In genomic region chr19:30089086-30089665, GRCh38 we compare ENCODE assay signal across 15 cellular contexts.
DNase-seq lines count a peak whose midpoint lies in the region; ATAC-seq and TF ChIP-seq lines count a peak whose summit lies in the region.
"Had no signal": no experiment of that assay in that cellular context is flagged by ENCODE, and none has a peak within 500 bp of the region (broad histone marks: within the 10 kb centered on the region; RNA-seq: fewer than 3 reads in every experiment).

No MANE protein-coding gene starts in this region.

- H3K4me2 ChIP-seq in IMR-90 (ENCODE audit: low read depth, low read length) (no peak overlapping the region), neuronal stem cell (ENCODE audit: insufficient read depth, low read length, poor library complexity, severe bottlenecking) (no peak overlapping the region)
- H3K4me2 ChIP-seq: A549 had no signal

- H4K91ac ChIP-seq in IMR-90 (ENCODE audit: insufficient read depth, low read depth, low read length) (no peak overlapping the region), neuronal stem cell (ENCODE audit: low read depth, low read length, poor library complexity) (no peak overlapping the region)

- H2BK120ac ChIP-seq in IMR-90 (ENCODE audit: low read depth, low read length) (no peak overlapping the region), neuronal stem cell (ENCODE audit: low read depth, low read length) (no peak overlapping the region)

- H3K4me3 ChIP-seq in IMR-90 (ENCODE audit: insufficient read depth, low read depth, low read length) (no peak overlapping the region), neuronal stem cell (ENCODE audit: low read length in 2 of 2) (no peak overlapping the region), upper lobe of right lung (no peak overlapping the region)
- H3K4me3 ChIP-seq: A549 had no signal

- H3K4ac ChIP-seq in IMR-90 (ENCODE audit: low read depth, low read length) = no peak overlapping the region
- H3K4ac ChIP-seq in neuronal stem cell (ENCODE audit: low read length) = no peak overlapping the region

- TF ChIP-seq CTCF in IMR-90 (conservative IDR thresholded peaks at IDR 0.05; ENCODE audit: low read depth, low read length) = no peak
- no peak for TF ChIP-seq CTCF in VCaP (conservative IDR thresholded peaks at IDR 0.05)
- TF ChIP-seq CTCF in upper lobe of right lung (IDR thresholded peaks at IDR 0.05) = no peak

- dilution Hi-C loops in IMR-90 (cut with HindIII; ENCODE audit: low sequenced_read_pairs, unreplicated experiment) = no loop called here

- H2BK5ac ChIP-seq in IMR-90 (ENCODE audit: low read depth, low read length, poor library complexity, severe bottlenecking) (no peak overlapping the region), neuronal stem cell (ENCODE audit: low read length) (no peak overlapping the region)

- no peaks in the 10 kb centered on the region for H3K9me1 ChIP-seq in IMR-90 (ENCODE audit: insufficient read depth, low read length)

- ATAC-seq in IMR-90 (ENCODE audit: low read depth) (no peak), upper lobe of right lung (no peak)
- ATAC-seq: CD8-positive, alpha-beta T cell had no signal

- no peak for TF ChIP-seq POLR2A in IMR-90 (IDR thresholded peaks at IDR 0.05; ENCODE audit: low read depth, low read length)

- H2BK15ac ChIP-seq in IMR-90 (ENCODE audit: low read depth, low read length) (no peak overlapping the region), neuronal stem cell (ENCODE audit: low read length) (no peak overlapping the region)

- no peak overlapping the region for H2BK20ac ChIP-seq in IMR-90 (ENCODE audit: low read depth, low read length)

- POLR2A ChIA-PET in IMR-90 (lab: Charles Lee; ENCODE audit: unreplicated experiment) = no interaction called here

- H3K9me3 ChIP-seq in IMR-90 (ENCODE audit: control insufficient read depth, insufficient read depth, low read length) (no peaks in the 10 kb centered on the region; the same call in 1 of the 2 replicates), neuronal stem cell (replicated peaks in 1 of 2; ENCODE audit: control insufficient read depth in 2 of 2, insufficient read depth in 1 of 2, low read depth in 1 of 2, low read length in 2 of 2) (peaks cover 0 to 2% of the 10 kb centered on the region in 2 donors), upper lobe of right lung (no peaks in the 10 kb centered on the region)
- H3K9me3 ChIP-seq: A549, BE2C had no signal

- CTCF ChIA-PET in IMR-90 (lab: Yijun Ruan, JAX) = no interaction called here

- H4K20me1 ChIP-seq in IMR-90 (ENCODE audit: insufficient read depth, low read length) = no peaks in the 10 kb centered on the region

- H4K8ac ChIP-seq in IMR-90 (ENCODE audit: low read depth in 2 of 2, low read length in 2 of 2) = no peak overlapping the region
- no peak overlapping the region for H4K8ac ChIP-seq in neuronal stem cell (ENCODE audit: low read depth, low read length)

- H3K14ac ChIP-seq in IMR-90 (replicated peaks; ENCODE audit: low read depth, low read length) (no peak overlapping the region), neuronal stem cell (ENCODE audit: low read length) (no peak overlapping the region)

- WGBS in IMR-90 (ENCODE audit: extremely low coverage in 2 of 2, insufficient read length in 1 of 2), 2 experiments = 69% methylated on average over 3 of the region's 20 CpGs; no CpG with 5 or more reads in 1 of the 2 experiments
- no CpG with 5 or more reads among the region's 20 CpGs for WGBS in neuronal stem cell (ENCODE audit: extremely low coverage in 2 of 2, insufficient read length in 2 of 2, insufficient replicate concordance in 1 of 2), 2 donors

- H3K18ac ChIP-seq in IMR-90 (ENCODE audit: low read depth, low read length) (no peak overlapping the region), neuronal stem cell (ENCODE audit: low read length) (peak overlapping the region; percentile 42)

- H3K4me1 ChIP-seq in IMR-90 (ENCODE audit: control insufficient read depth, insufficient read depth, low read length) (no peaks in the 10 kb centered on the region), neuronal stem cell (ENCODE audit: control insufficient read depth in 2 of 2, insufficient read depth in 1 of 2, low read depth in 1 of 2, low read length in 2 of 2) (peaks cover 0 to 3% of the 10 kb centered on the region in 2 donors), upper lobe of right lung (no peaks in the 10 kb centered on the region)
- H3K4me1 ChIP-seq: A549 had no signal

- no TSS peak for BruUV-seq in IMR-90 (replicated peaks; lab: Mats Ljungman, UMichigan)

- no peak overlapping the region for H2AK9ac ChIP-seq in IMR-90 (replicated peaks; ENCODE audit: low read depth, low read length, poor library complexity)

- no peak for TF ChIP-seq RAD21 in IMR-90 (IDR thresholded peaks at IDR 0.05; ENCODE audit: low read length)

- in situ Hi-C loops in IMR-90 (cut with MboI; ENCODE audit: low sequenced_read_pairs) = no loop called here

- H2AK5ac ChIP-seq in IMR-90 (ENCODE audit: low read depth, low read length) = no peak overlapping the region
- peak overlapping the region; percentile 34 for H2AK5ac ChIP-seq in neuronal stem cell (ENCODE audit: low read depth, low read length)

- H3K56ac ChIP-seq in IMR-90 (ENCODE audit: extremely low read depth, insufficient read depth, low read length) = no peak overlapping the region

- H3K27ac ChIP-seq in IMR-90 (ENCODE audit: insufficient read depth, low read length) (no peak overlapping the region), VCaP (peak overlapping the region; percentile 84; the same call in 1 of the 2 replicates), neuronal stem cell (replicated peaks; ENCODE audit: low read length) (no peak overlapping the region), upper lobe of right lung (no peak overlapping the region)
- H3K27ac ChIP-seq: A549 had no signal

- H2AFZ ChIP-seq in IMR-90 (replicated peaks; ENCODE audit: low read length, poor library complexity) = peak overlapping the region; percentile 39
- H2AFZ ChIP-seq in neuronal stem cell (ENCODE audit: low read length) = no peak overlapping the region

- H3K36me3 ChIP-seq in IMR-90 (ENCODE audit: control insufficient read depth, insufficient read depth, low read length) (no peaks in the 10 kb centered on the region), neuronal stem cell (replicated peaks in 1 of 2; ENCODE audit: control insufficient read depth in 2 of 2, insufficient read depth in 2 of 2, low read length in 2 of 2) (no peaks in the 10 kb centered on the region), upper lobe of right lung (no peaks in the 10 kb centered on the region)
- H3K36me3 ChIP-seq: BE2C had no signal

- H3K23ac ChIP-seq in IMR-90 (ENCODE audit: low read depth, low read length) = no peak overlapping the region
- H3K23ac ChIP-seq in neuronal stem cell (ENCODE audit: low read depth, low read length, poor library complexity) = no peak overlapping the region

- H3K9ac ChIP-seq in IMR-90 (ENCODE audit: low read depth, low read length) = no peak overlapping the region
- no peak overlapping the region for H3K9ac ChIP-seq in neuronal stem cell (ENCODE audit: low read depth, low read length, poor library complexity)

- H4K5ac ChIP-seq in IMR-90 (ENCODE audit: low read depth, low read length) = no peak overlapping the region

- no peak overlapping the region for H2BK12ac ChIP-seq in neuronal stem cell (ENCODE audit: low read length)

- DNase-seq in IMR-90 (no peak), neuronal stem cell (ENCODE audit: low spot score) (no peak), upper lobe of right lung (peak; percentile 52), DMS53 treated with DMSO at 0.1 percent for 48 hours (lab: John Stamatoyannopoulos, UW; ENCODE audit: unreplicated experiment) (no peak), SW480 (ENCODE audit: low spot score) (no peak), NCI-H748 treated with DMSO at 0.1 percent for 48 hours (lab: John Stamatoyannopoulos, UW) (no peak)
- DNase-seq: BE2C; CD8-positive, alpha-beta T cell; COR-L47; DMS153; DND-41; GDM1; HCEC 1CT had no signal

- no peaks in the 10 kb centered on the region for H3K79me1 ChIP-seq in IMR-90 (ENCODE audit: low read depth in 1 of 2, low read length in 2 of 2)
- H3K79me1 ChIP-seq in neuronal stem cell (ENCODE audit: low read depth, low read length) = no peaks in the 10 kb centered on the region

- intact Hi-C loops in IMR-90 (cut with micrococcal nuclease) = no loop called here
- intact Hi-C loops in upper lobe of right lung (cut with DNase I) = no loop called here

- no peaks in the 10 kb centered on the region for H3K27me3 ChIP-seq in IMR-90 (ENCODE audit: control insufficient read depth, insufficient read depth, low read length)
- no peaks in the 10 kb centered on the region for H3K27me3 ChIP-seq in neuronal stem cell (ENCODE audit: control insufficient read depth in 3 of 3, insufficient read depth in 3 of 3, low read depth in 1 of 3, low read length in 3 of 3)
- H3K27me3 ChIP-seq in upper lobe of right lung = no peaks in the 10 kb centered on the region
- H3K27me3 ChIP-seq: BE2C had no signal

TF ChIP-seq in IMR-90, 13 proteins besides CTCF, POLR2A, EP300 and RAD21 (continues in another document):
- TF ChIP-seq RCOR1 (IDR thresholded peaks at IDR 0.05; ENCODE audit: insufficient replicate concordance, low read length) (no peak), MAZ (IDR thresholded peaks at IDR 0.05; ENCODE audit: borderline replicate concordance, low read depth, low read length) (no peak), NFE2L2 (IDR thresholded peaks at IDR 0.05; ENCODE audit: low read depth, low read length) (no peak), CHD1 (IDR thresholded peaks at IDR 0.05; ENCODE audit: low read depth, low read length) (no peak), FOS (IDR thresholded peaks at IDR 0.05; ENCODE audit: low read depth, low read length) (no peak), RFX5 (IDR thresholded peaks at IDR 0.05; ENCODE audit: low read depth, low read length) (no peak), BHLHE40 (IDR thresholded peaks at IDR 0.05; ENCODE audit: low read depth, low read length) (no peak), MXI1 (IDR thresholded peaks at IDR 0.05; ENCODE audit: borderline replicate concordance, low read depth, low read length) (no peak), USF2 (IDR thresholded peaks at IDR 0.05; ENCODE audit: low read depth, low read length) (no peak), SMC3 (IDR thresholded peaks at IDR 0.05; ENCODE audit: low read depth, low read length) (no peak)
